1 cellular context compared by ENCODE assay signal in the genomic region with DNA sequence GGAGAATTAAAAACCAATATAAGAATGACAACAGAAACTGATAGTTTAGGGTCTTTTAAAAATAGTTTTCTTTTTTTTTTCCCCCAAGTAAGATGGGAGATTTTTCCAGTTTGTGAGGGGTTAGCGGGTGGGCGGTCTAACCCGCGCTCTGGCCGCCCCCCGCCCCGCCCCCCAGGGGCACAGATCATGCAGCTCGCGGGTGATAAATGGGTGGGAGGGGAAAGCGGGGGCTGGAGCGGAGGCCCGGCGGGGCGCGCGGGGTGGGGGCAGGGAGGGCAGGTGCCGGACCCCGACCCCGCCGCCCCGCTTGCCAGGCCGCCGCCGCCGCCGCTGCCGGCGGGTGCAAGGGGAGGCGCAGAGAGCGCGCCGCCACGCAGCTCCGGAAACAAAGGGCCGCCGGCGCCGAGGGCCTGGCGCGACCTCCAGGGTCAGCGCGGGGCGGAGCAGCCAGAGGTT.
A peak's percentile ranks its signal among the peaks of the same experiment; 100 is the strongest.
TF ChIP-seq lines count a peak whose summit lies in the region.

No MANE protein-coding gene starts in this region.

TF ChIP-seq in HepG2, 621 proteins besides CTCF, POLR2A, EP300 and RAD21 (continued from another document and continues in another):
- TF ChIP-seq, protein P1, sequence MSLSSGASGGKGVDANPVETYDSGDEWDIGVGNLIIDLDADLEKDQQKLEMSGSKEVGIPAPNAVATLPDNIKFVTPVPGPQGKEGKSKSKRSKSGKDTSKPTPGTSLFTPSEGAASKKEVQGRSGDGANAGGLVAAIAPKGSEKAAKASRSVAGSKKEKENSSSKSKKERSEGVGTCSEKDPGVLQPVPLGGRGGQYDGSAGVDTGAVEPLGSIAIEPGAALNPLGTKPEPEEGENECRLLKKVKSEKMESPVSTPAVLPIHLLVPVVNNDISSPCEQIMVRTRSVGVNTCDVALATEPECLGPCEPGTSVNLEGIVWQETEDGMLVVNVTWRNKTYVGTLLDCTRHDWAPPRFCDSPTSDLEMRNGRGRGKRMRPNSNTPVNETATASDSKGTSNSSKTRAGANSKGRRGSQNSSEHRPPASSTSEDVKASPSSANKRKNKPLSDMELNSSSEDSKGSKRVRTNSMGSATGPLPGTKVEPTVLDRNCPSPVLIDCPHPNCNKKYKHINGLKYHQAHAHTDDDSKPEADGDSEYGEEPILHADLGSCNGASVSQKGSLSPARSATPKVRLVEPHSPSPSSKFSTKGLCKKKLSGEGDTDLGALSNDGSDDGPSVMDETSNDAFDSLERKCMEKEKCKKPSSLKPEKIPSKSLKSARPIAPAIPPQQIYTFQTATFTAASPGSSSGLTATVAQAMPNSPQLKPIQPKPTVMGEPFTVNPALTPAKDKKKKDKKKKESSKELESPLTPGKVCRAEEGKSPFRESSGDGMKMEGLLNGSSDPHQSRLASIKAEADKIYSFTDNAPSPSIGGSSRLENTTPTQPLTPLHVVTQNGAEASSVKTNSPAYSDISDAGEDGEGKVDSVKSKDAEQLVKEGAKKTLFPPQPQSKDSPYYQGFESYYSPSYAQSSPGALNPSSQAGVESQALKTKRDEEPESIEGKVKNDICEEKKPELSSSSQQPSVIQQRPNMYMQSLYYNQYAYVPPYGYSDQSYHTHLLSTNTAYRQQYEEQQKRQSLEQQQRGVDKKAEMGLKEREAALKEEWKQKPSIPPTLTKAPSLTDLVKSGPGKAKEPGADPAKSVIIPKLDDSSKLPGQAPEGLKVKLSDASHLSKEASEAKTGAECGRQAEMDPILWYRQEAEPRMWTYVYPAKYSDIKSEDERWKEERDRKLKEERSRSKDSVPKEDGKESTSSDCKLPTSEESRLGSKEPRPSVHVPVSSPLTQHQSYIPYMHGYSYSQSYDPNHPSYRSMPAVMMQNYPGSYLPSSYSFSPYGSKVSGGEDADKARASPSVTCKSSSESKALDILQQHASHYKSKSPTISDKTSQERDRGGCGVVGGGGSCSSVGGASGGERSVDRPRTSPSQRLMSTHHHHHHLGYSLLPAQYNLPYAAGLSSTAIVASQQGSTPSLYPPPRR (CRISPR knock-in tag; IDR thresholded peaks at IDR 0.05; ENCODE audit: borderline replicate concordance): peak; percentile 40; the same call in 1 of the 2 replicates
- TF ChIP-seq ZSCAN25 (CRISPR knock-in tag; IDR thresholded peaks at IDR 0.05) (no peak), ZNF20 (CRISPR knock-in tag; IDR thresholded peaks at IDR 0.05) (no peak), BRD4 (CRISPR knock-in tag; IDR thresholded peaks at IDR 0.05) (0 out of 2 replicates have a peak, but pooled peaks have one; percentile 45), NR2F1 (CRISPR knock-in tag; IDR thresholded peaks at IDR 0.05) (peak in 1 of 2 experiments; percentile 87; a peak in 2 of 4 replicates), ZNF441 (CRISPR knock-in tag; IDR thresholded peaks at IDR 0.05; ENCODE audit: borderline replicate concordance) (0 out of 2 replicates have a peak, but pooled peaks have one; percentile 84), RARG (CRISPR knock-in tag; IDR thresholded peaks at IDR 0.05; ENCODE audit: low read depth) (no peak), SIN3B (IDR thresholded peaks at IDR 0.05; ENCODE audit: low read length) (no peak), TBL1XR1 (IDR thresholded peaks at IDR 0.05; ENCODE audit: borderline replicate concordance, low read length, partially characterized antibody) (peak; percentile 14), ELF3 (CRISPR knock-in tag; IDR thresholded peaks at IDR 0.05) (peak; percentile 80), ELF1 (CRISPR knock-in tag; IDR thresholded peaks at IDR 0.05) (no peak), ASH2L (IDR thresholded peaks at IDR 0.05; ENCODE audit: insufficient read length, low read depth, low read length) (no peak), MXI1 (IDR thresholded peaks at IDR 0.05; ENCODE audit: borderline replicate concordance, low read depth, low read length) (no peak; the same call in 2 of the 3 replicates), ONECUT2 (CRISPR knock-in tag; IDR thresholded peaks at IDR 0.05) (no peak), RARA (CRISPR knock-in tag; IDR thresholded peaks at IDR 0.05) (peak; percentile 88), TBP (CRISPR knock-in tag; IDR thresholded peaks at IDR 0.05) (0 out of 2 replicates have a peak, but pooled peaks have one; percentile 89), ZFP36 (IDR thresholded peaks at IDR 0.05; ENCODE audit: borderline replicate concordance, low read depth, low read length, partially characterized antibody) (no peak), FOXO1 (CRISPR knock-in tag; IDR thresholded peaks at IDR 0.05) (peak; percentile 40; the same call in 1 of the 2 replicates), HOXA3 (CRISPR knock-in tag; IDR thresholded peaks at IDR 0.05) (peak; percentile 88), KLF15 (CRISPR knock-in tag; IDR thresholded peaks at IDR 0.05; ENCODE audit: borderline replicate concordance) (no peak)
- TF ChIP-seq, protein P2, sequence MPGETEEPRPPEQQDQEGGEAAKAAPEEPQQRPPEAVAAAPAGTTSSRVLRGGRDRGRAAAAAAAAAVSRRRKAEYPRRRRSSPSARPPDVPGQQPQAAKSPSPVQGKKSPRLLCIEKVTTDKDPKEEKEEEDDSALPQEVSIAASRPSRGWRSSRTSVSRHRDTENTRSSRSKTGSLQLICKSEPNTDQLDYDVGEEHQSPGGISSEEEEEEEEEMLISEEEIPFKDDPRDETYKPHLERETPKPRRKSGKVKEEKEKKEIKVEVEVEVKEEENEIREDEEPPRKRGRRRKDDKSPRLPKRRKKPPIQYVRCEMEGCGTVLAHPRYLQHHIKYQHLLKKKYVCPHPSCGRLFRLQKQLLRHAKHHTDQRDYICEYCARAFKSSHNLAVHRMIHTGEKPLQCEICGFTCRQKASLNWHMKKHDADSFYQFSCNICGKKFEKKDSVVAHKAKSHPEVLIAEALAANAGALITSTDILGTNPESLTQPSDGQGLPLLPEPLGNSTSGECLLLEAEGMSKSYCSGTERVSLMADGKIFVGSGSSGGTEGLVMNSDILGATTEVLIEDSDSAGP (CRISPR knock-in tag; IDR thresholded peaks at IDR 0.05; ENCODE audit: borderline replicate concordance): no peak
- TF ChIP-seq, protein P3, sequence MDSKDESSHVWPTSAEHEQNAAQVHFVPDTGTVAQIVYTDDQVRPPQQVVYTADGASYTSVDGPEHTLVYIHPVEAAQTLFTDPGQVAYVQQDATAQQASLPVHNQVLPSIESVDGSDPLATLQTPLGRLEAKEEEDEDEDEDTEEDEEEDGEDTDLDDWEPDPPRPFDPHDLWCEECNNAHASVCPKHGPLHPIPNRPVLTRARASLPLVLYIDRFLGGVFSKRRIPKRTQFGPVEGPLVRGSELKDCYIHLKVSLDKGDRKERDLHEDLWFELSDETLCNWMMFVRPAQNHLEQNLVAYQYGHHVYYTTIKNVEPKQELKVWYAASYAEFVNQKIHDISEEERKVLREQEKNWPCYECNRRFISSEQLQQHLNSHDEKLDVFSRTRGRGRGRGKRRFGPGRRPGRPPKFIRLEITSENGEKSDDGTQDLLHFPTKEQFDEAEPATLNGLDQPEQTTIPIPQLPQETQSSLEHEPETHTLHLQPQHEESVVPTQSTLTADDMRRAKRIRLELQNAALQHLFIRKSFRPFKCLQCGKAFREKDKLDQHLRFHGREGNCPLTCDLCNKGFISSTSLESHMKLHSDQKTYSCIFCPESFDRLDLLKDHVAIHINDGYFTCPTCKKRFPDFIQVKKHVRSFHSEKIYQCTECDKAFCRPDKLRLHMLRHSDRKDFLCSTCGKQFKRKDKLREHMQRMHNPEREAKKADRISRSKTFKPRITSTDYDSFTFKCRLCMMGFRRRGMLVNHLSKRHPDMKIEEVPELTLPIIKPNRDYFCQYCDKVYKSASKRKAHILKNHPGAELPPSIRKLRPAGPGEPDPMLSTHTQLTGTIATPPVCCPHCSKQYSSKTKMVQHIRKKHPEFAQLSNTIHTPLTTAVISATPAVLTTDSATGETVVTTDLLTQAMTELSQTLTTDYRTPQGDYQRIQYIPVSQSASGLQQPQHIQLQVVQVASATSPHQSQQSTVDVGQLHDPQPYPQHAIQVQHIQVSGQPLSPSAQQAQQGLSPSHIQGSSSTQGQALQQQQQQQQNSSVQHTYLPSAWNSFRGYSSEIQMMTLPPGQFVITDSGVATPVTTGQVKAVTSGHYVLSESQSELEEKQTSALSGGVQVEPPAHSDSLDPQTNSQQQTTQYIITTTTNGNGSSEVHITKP (CRISPR knock-in tag; IDR thresholded peaks at IDR 0.05; ENCODE audit: low read depth): no peak
- TF ChIP-seq, protein P4, sequence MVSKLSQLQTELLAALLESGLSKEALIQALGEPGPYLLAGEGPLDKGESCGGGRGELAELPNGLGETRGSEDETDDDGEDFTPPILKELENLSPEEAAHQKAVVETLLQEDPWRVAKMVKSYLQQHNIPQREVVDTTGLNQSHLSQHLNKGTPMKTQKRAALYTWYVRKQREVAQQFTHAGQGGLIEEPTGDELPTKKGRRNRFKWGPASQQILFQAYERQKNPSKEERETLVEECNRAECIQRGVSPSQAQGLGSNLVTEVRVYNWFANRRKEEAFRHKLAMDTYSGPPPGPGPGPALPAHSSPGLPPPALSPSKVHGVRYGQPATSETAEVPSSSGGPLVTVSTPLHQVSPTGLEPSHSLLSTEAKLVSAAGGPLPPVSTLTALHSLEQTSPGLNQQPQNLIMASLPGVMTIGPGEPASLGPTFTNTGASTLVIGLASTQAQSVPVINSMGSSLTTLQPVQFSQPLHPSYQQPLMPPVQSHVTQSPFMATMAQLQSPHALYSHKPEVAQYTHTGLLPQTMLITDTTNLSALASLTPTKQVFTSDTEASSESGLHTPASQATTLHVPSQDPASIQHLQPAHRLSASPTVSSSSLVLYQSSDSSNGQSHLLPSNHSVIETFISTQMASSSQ (IDR thresholded peaks at IDR 0.05; ENCODE audit: low read depth): no peak
- TF ChIP-seq, protein P4 (CRISPR knock-in tag; IDR thresholded peaks at IDR 0.05; ENCODE audit: borderline replicate concordance): 0 out of 2 replicates have a peak, but pooled peaks have one; percentile 33
- TF ChIP-seq, protein P5, sequence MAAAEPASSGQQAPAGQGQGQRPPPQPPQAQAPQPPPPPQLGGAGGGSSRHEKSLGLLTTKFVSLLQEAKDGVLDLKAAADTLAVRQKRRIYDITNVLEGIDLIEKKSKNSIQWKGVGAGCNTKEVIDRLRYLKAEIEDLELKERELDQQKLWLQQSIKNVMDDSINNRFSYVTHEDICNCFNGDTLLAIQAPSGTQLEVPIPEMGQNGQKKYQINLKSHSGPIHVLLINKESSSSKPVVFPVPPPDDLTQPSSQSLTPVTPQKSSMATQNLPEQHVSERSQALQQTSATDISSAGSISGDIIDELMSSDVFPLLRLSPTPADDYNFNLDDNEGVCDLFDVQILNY (CRISPR knock-in tag; conservative IDR thresholded peaks at IDR 0.05): 0 out of 2 replicates have a peak, but pooled peaks have one; percentile 10
- TF ChIP-seq, protein P6, sequence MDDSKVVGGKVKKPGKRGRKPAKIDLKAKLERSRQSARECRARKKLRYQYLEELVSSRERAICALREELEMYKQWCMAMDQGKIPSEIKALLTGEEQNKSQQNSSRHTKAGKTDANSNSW (CRISPR knock-in tag; IDR thresholded peaks at IDR 0.05; ENCODE audit: borderline replicate concordance): 0 out of 2 replicates have a peak, but pooled peaks have one; percentile 63
- TF ChIP-seq, protein P7, sequence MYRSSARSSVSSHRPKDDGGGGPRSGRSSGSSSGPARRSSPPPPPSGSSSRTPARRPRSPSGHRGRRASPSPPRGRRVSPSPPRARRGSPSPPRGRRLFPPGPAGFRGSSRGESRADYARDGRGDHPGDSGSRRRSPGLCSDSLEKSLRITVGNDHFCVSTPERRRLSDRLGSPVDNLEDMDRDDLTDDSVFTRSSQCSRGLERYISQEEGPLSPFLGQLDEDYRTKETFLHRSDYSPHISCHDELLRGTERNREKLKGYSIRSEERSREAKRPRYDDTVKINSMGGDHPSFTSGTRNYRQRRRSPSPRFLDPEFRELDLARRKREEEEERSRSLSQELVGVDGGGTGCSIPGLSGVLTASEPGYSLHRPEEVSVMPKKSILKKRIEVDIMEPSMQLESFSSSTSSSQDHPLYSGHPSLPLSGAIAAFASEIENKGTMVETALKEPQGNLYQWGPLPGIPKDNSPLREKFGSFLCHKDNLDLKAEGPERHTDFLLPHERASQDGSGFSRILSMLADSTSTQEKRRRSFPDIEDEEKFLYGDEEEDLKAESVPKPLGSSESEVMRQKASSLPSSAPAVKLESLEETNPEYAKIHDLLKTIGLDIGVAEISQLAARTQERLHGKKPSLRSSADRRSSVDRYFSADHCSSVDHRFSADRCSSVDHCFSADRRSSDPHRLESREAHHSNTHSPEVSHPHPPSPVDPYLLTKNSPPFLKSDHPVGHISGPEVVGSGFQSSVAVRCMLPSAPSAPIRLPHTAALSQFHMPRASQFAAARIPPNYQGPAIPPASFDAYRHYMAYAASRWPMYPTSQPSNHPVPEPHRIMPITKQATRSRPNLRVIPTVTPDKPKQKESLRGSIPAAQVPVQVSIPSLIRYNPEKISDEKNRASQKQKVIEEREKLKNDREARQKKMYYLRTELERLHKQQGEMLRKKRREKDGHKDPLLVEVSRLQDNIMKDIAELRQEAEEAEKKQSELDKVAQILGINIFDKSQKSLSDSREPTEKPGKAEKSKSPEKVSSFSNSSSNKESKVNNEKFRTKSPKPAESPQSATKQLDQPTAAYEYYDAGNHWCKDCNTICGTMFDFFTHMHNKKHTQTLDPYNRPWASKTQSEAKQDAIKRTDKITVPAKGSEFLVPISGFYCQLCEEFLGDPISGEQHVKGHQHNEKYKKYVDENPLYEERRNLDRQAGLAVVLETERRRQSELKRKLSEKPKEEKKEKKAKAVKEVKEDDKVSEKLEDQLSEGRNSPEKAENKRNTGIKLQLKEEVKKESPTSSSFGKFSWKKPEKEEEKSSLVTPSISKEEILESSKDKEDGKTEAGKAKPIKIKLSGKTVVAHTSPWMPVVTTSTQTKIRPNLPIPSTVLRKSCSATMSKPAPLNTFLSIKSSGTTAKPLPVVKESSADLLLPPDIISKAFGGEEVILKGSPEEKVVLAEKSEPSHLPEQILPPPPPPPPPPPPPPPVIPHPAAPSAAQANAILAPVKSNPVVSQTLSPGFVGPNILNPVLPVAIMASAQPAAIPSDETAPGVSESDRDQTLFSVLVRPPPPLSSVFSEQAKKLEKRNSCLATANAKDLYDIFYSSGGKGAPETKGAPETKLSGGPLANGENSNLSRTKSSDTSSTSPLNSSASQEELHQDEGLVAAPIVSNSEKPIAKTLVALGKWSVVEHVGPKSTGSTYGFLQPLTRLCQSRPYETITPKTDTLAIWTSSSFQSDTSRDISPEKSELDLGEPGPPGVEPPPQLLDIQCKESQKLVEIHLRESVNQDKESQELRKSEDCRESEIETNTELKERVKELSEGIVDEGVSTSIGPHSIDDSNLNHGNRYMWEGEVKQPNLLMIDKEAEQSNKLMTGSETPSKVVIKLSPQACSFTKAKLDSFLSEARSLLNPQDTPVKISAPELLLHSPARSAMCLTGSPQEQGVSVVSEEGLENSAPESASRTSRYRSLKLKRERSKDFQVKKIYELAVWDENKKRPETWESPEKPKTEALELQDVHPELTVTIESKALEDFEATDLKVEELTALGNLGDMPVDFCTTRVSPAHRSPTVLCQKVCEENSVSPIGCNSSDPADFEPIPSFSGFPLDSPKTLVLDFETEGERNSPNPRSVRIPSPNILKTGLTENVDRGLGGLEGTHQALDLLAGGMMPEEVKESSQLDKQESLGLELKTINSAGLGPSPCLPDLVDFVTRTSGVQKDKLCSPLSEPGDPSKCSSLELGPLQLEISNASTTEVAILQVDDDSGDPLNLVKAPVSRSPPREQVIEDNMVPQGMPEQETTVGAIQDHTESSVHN (CRISPR knock-in tag; IDR thresholded peaks at IDR 0.05): no peak
